ENCODE assay signal across 16 cellular contexts in genomic region chr19:16380943-16381755, GRCh38. TPM values are rescaled to one million over a fixed set of nuclear protein-coding genes. Genes with fewer than 3 reads are reported as not detected.
DNase-seq lines count a peak whose midpoint lies in the region; ATAC-seq and TF ChIP-seq lines count a peak whose summit lies in the region.
"Had no signal": no experiment of that assay in that cellular context is flagged by ENCODE, and none has a peak within 500 bp of the region (broad histone marks: within the 10 kb centered on the region; RNA-seq: fewer than 3 reads in every experiment).

No MANE protein-coding gene starts in this region.

- H3K4me1 ChIP-seq in heart right ventricle (peaks cover 31 to 66% (median 49%) of the 10 kb centered on the region in 9 donors), psoas muscle (peaks cover 42% of the 10 kb centered on the region)
- H3K4me1 ChIP-seq: foreskin keratinocyte had no signal

- H3K9me3 ChIP-seq in heart right ventricle, result no peaks in the 10 kb centered on the region
- no peaks in the 10 kb centered on the region for H3K9me3 ChIP-seq in psoas muscle

- WGBS in heart right ventricle, 2 donors, result 87 to 92% methylated on average over 22 of the region's 22 CpGs
- 75 to 89% (median 76%) methylated on average over 22 of the region's 22 CpGs for WGBS in psoas muscle, 3 donors

- H3K36me3 ChIP-seq in heart right ventricle (peaks cover 0 to 51% (median 15%) of the 10 kb centered on the region in 9 donors), psoas muscle (ENCODE audit: insufficient read depth in 1 of 2, low read depth in 1 of 2) (peaks cover 5 to 29% of the 10 kb centered on the region in 2 donors)

- intact Hi-C loops in Right ventricle myocardium inferior (cut with DNase I) (loop anchor here (10.0 kb wide), 1 partner anchor 306 kb away; the partner anchor contains the start of gene TPM4), left cardiac atrium (cut with DNase I) (loop anchor here (5.0 to 10.0 kb wide), 4 partner anchors 39 to 134 kb away; no protein-coding TSS in a partner anchor), heart right ventricle (cut with DNase I) (loop anchor here in 8 of 10 donors (5.0 to 10.0 kb wide), 5 partner anchors 34 to 134 kb away; no protein-coding TSS in a partner anchor), psoas muscle (cut with DNase I) (loop anchor here in 1 of 2 donors (5.0 kb wide), 1 partner anchor 54 kb away; no protein-coding TSS in a partner anchor)

- no peak for TF ChIP-seq CTCF in heart right ventricle (IDR thresholded peaks at IDR 0.05)
- no peak for TF ChIP-seq CTCF in psoas muscle (IDR thresholded peaks at IDR 0.05)

- ATAC-seq in Right ventricle myocardium inferior (no peak), left cardiac atrium (no peak), heart right ventricle (no peak), psoas muscle (no peak), HG03521 (IDR thresholded peaks at IDR 0.05; ENCODE audit: unreplicated experiment) (no peak)
- ATAC-seq: foreskin keratinocyte had no signal

- H3K27me3 ChIP-seq in heart right ventricle, result no peaks in the 10 kb centered on the region
- no peaks in the 10 kb centered on the region for H3K27me3 ChIP-seq in psoas muscle (ENCODE audit: insufficient read depth in 3 of 3, low read length in 2 of 3)
- H3K27me3 ChIP-seq: foreskin keratinocyte had no signal

- H3K27ac ChIP-seq in heart right ventricle, result peak overlapping the region; percentile 72 to 96 (median 90)
- peak overlapping the region; percentile 93 for H3K27ac ChIP-seq in psoas muscle
- H3K27ac ChIP-seq: foreskin keratinocyte had no signal

- DNase-seq in Right ventricle myocardium inferior (ENCODE audit: missing footprints) (peak; percentile 28), left cardiac atrium (no peak), heart right ventricle (no peak), psoas muscle (peak in 1 of 2 donors; percentile 57), nucleus accumbens (lab: John Stamatoyannopoulos, UW) (no peak), OCI-M1 (lab: John Stamatoyannopoulos, UW) (no peak)
- no peak for DNase-seq in stimulated activated CD4-positive, alpha-beta T cell treated with anti-CD3 and anti-CD28 coated beads, Interleukin-15, amount 100 ng/mL, for 24 hours
- DNase-seq: activated CD4-positive, alpha-beta T cell treated with anti-CD3 and anti-CD28 coated beads for 48 hours; activated gamma-delta T cell; AML-193; foreskin keratinocyte; KG1; kidney glomerular epithelial cell; NCI-H1694 treated with DMSO at 0.1 percent for 48 hours; NK-92 treated with Interleukin-12 subunit alpha and Interleukin-12 subunit beta, amount 100 ng/mL, for 24 hours had no signal

- H3K4me3 ChIP-seq in heart right ventricle (no peak overlapping the region), psoas muscle (no peak overlapping the region)

RNA-seq across cellular contexts. Expression of gene KLF2, which starts 56.5 kb away (rescaled TPM):
- 73.1 TPM for total RNA-seq in Right ventricle myocardium inferior
- 10 to 100 TPM; 66.4 to 77.5 TPM for total RNA-seq in left cardiac atrium
- total RNA-seq in heart right ventricle, result 10 to 100 TPM; 25.5 to 76.2 (median 50.4) TPM
- 10 to 100 TPM; 22.4 to 73.5 TPM for polyA plus RNA-seq in heart right ventricle
- 10 to 100 TPM; 12.7 to 35.4 (median 24.0) TPM for total RNA-seq in psoas muscle
- polyA plus RNA-seq in psoas muscle, result 10 to 100 TPM in 1 of 3 donors, 1 to 10 TPM in 2; 3.3 to 24.2 (median 5.3) TPM
